ENCODE assay signal across 26 cellular contexts in genomic region chr22:26757496-26757895, GRCh38.
"Had no signal": no experiment of that assay in that cellular context is flagged by ENCODE, and none has a peak within 500 bp of the region (broad histone marks: within the 10 kb centered on the region; RNA-seq: fewer than 3 reads in every experiment).

No MANE protein-coding gene starts in this region.

- H3K9me3 ChIP-seq: body of pancreas, gastrocnemius medialis had no signal

- H3K27ac ChIP-seq: body of pancreas, esophagus muscularis mucosa, foreskin keratinocyte, gastrocnemius medialis, heart left ventricle, WERI-Rb-1 had no signal

- FAIRE-seq: colon had no signal

- DNase-seq: activated B cell treated with CpG ODN at 0.5 μM for 24 hours; activated CD4-positive, alpha-beta T cell treated with anti-CD3 and anti-CD28 coated beads for 48 hours; activated CD4-positive, alpha-beta T cell treated with anti-CD3 and anti-CD28 coated beads, Interleukin-2, amount 50 U/mL, for 1 hour; activated CD4-positive, alpha-beta T cell treated with anti-CD3 and anti-CD28 coated beads, Interleukin-2, amount 50 U/mL, for 48 hours; activated CD8-positive, alpha-beta memory T cell treated with anti-CD3 and anti-CD28 coated beads for 24 hours; activated CD8-positive, alpha-beta T cell treated with anti-CD3 and anti-CD28 coated beads for 36 hours; activated gamma-delta T cell; activated naive CD4-positive, alpha-beta T cell treated with anti-CD3 and anti-CD28 coated beads, Interleukin-2, amount 50 U/mL, for 16 hours; activated naive CD4-positive, alpha-beta T cell treated with Interleukin-2 at 50 U/mL for 16 hours; activated T-cell treated with anti-CD3 and anti-CD28 coated beads, Interleukin-2, amount 50 U/mL, for 48 hours; body of pancreas; cortex of kidney; dermis blood vessel endothelial cell; effector CD4-positive, alpha-beta T cell; effector memory CD8-positive, alpha-beta T cell; erythroblast; gastrocnemius medialis; glutamatergic neuron; T-helper 1 cell; T-helper 17 cell; T1000 had no signal

- H3K4me1 ChIP-seq: body of pancreas, foreskin keratinocyte had no signal

- H3K4me3 ChIP-seq: body of pancreas had no signal

- H3K27me3 ChIP-seq: body of pancreas, esophagus muscularis mucosa, foreskin keratinocyte, gastrocnemius medialis, heart left ventricle had no signal

- H3K36me3 ChIP-seq: esophagus muscularis mucosa, gastrocnemius medialis, heart left ventricle, WERI-Rb-1 had no signal
